ENCODE assay signal across 18 cellular contexts in genomic region chr7:155755026-155755425, GRCh38. TPM values are rescaled to one million over a fixed set of nuclear protein-coding genes. Genes with fewer than 3 reads are reported as not detected.
DNase-seq lines count a peak whose midpoint lies in the region; ATAC-seq and TF ChIP-seq lines count a peak whose summit lies in the region.
"Had no signal": no experiment of that assay in that cellular context is flagged by ENCODE, and none has a peak within 500 bp of the region (broad histone marks: within the 10 kb centered on the region; RNA-seq: fewer than 3 reads in every experiment).

No MANE protein-coding gene starts in this region.

- no peak for TF ChIP-seq CTCF in CD8-positive, alpha-beta T cell (IDR thresholded peaks at IDR 0.05)
- TF ChIP-seq CTCF in mesothelial cell of epicardium (IDR thresholded peaks at IDR 0.05; ENCODE audit: unreplicated experiment), result no peak

- no peak overlapping the region for H3K27ac ChIP-seq in CD4-positive, CD25-positive, alpha-beta regulatory T cell (ENCODE audit: insufficient read depth, low read length, poor library complexity, severe bottlenecking)
- H3K27ac ChIP-seq in CD8-positive, alpha-beta T cell (ENCODE audit: low read depth, low read length), result no peak overlapping the region
- H3K27ac ChIP-seq: SK-N-MC had no signal

- H3K4me1 Mint-ChIP-seq in CD4-positive, CD25-positive, alpha-beta regulatory T cell, result peaks cover 37 to 66% (median 61%) of the 10 kb centered on the region in 4 donors
- H3K4me1 Mint-ChIP-seq in CD8-positive, alpha-beta T cell (ENCODE audit: low read depth), result peaks cover 64% of the 10 kb centered on the region
- peaks cover 46% of the 10 kb centered on the region for H3K4me1 Mint-ChIP-seq in T-helper 17 cell
- H3K4me1 Mint-ChIP-seq in mesothelial cell of epicardium, result peaks cover 25% of the 10 kb centered on the region

- DNase-seq in CD4-positive, CD25-positive, alpha-beta regulatory T cell, result no peak
- DNase-seq in CD8-positive, alpha-beta T cell, result no peak
- DNase-seq in T-helper 17 cell (no peak), mesothelial cell of epicardium (ENCODE audit: low spot score in 2 of 2, unreplicated experiment in 2 of 2) (no peak), mesenteric fat pad (ENCODE audit: low spot score) (no peak), Kasumi-1 (lab: John Stamatoyannopoulos, UW) (no peak)
- no peak for DNase-seq in activated CD4-positive, alpha-beta T cell treated with anti-CD3 and anti-CD28 coated beads for 1 hour
- DNase-seq: COR-L47, DMS153, IMR-90, NCI-H1417 treated with DMSO at 0.1 percent for 48 hours, NCI-H2029, NCI-H2227 treated with DMSO at 0.1 percent for 48 hours, PC-3 had no signal

- intact Hi-C loops in CD8-positive, alpha-beta T cell (cut with DNase I, micrococcal nuclease), result no loop called here

- peaks cover 27% of the 10 kb centered on the region for H3K36me3 Mint-ChIP-seq in CD4-positive, CD25-positive, alpha-beta regulatory T cell
- H3K36me3 Mint-ChIP-seq in CD8-positive, alpha-beta T cell, result peaks cover 54% of the 10 kb centered on the region
- peaks cover 2% of the 10 kb centered on the region for H3K36me3 Mint-ChIP-seq in T-helper 17 cell (ENCODE audit: low read depth)
- peaks cover 24% of the 10 kb centered on the region for H3K36me3 Mint-ChIP-seq in mesothelial cell of epicardium

- ATAC-seq in CD4-positive, CD25-positive, alpha-beta regulatory T cell (ENCODE audit: low read depth in 2 of 2), result no peak
- ATAC-seq in CD8-positive, alpha-beta T cell, result no peak
- ATAC-seq in T-helper 17 cell, result no peak
- ATAC-seq: PC-3 had no signal

- no peaks in the 10 kb centered on the region for H3K27me3 Mint-ChIP-seq in CD4-positive, CD25-positive, alpha-beta regulatory T cell
- H3K27me3 Mint-ChIP-seq in CD8-positive, alpha-beta T cell (ENCODE audit: low read depth), result no peaks in the 10 kb centered on the region
- H3K27me3 Mint-ChIP-seq in T-helper 17 cell (no peaks in the 10 kb centered on the region), mesothelial cell of epicardium (ENCODE audit: low read depth) (no peaks in the 10 kb centered on the region)

- no peaks in the 10 kb centered on the region for H3K9me3 ChIP-seq in CD4-positive, CD25-positive, alpha-beta regulatory T cell (ENCODE audit: control insufficient read depth in 2 of 2, low read length in 2 of 2)
- no peaks in the 10 kb centered on the region for H3K9me3 ChIP-seq in CD8-positive, alpha-beta T cell (ENCODE audit: low read length)
- no peaks in the 10 kb centered on the region for H3K9me3 ChIP-seq in T-helper 17 cell (ENCODE audit: control insufficient read depth, low read length, poor library complexity, severe bottlenecking)
- H3K9me3 ChIP-seq: HAP-1 had no signal

- CTCF ChIA-PET in CD8-positive, alpha-beta T cell (lab: Charles Lee), result interaction anchor here (1.0 to 1.4 kb wide), 3 partner anchors 14 to 156 kb away, joined by 4 to 5 read pairs (median 4); no protein-coding TSS in a partner anchor

- peak overlapping the region; percentile 22 to 69 (median 42) for H3K27ac Mint-ChIP-seq in CD4-positive, CD25-positive, alpha-beta regulatory T cell
- peak overlapping the region; percentile 28 for H3K27ac Mint-ChIP-seq in CD8-positive, alpha-beta T cell
- H3K27ac Mint-ChIP-seq in T-helper 17 cell (peak overlapping the region; percentile 47), mesothelial cell of epicardium (peak overlapping the region; percentile 9)

- peaks cover 14% of the 10 kb centered on the region for H3K4me1 ChIP-seq in CD4-positive, CD25-positive, alpha-beta regulatory T cell (ENCODE audit: control insufficient read depth, insufficient read depth, low read length, poor library complexity, severe bottlenecking)
- peaks cover 32% of the 10 kb centered on the region for H3K4me1 ChIP-seq in CD8-positive, alpha-beta T cell (ENCODE audit: insufficient read depth, low read length)

- H3K36me3 ChIP-seq in CD4-positive, CD25-positive, alpha-beta regulatory T cell (ENCODE audit: control insufficient read depth, insufficient read depth, low read length), result peaks cover 36% of the 10 kb centered on the region
- no peaks in the 10 kb centered on the region for H3K36me3 ChIP-seq in CD8-positive, alpha-beta T cell (ENCODE audit: insufficient read depth, low read length)

- no peaks in the 10 kb centered on the region for H3K9me3 Mint-ChIP-seq in CD4-positive, CD25-positive, alpha-beta regulatory T cell
- H3K9me3 Mint-ChIP-seq in CD8-positive, alpha-beta T cell, result no peaks in the 10 kb centered on the region
- peaks cover 3% of the 10 kb centered on the region for H3K9me3 Mint-ChIP-seq in mesothelial cell of epicardium

- no peak overlapping the region for H3K4me3 ChIP-seq in CD4-positive, CD25-positive, alpha-beta regulatory T cell (ENCODE audit: low read depth, low read length)
- H3K4me3 ChIP-seq in CD8-positive, alpha-beta T cell (ENCODE audit: low read depth, low read length), result no peak overlapping the region
- H3K4me3 ChIP-seq: HAP-1, SK-N-MC had no signal

- H3K27me3 ChIP-seq in CD4-positive, CD25-positive, alpha-beta regulatory T cell (ENCODE audit: control insufficient read depth, insufficient read depth, low read length), result no peaks in the 10 kb centered on the region
- H3K27me3 ChIP-seq in CD8-positive, alpha-beta T cell (ENCODE audit: insufficient read depth, low read length), result no peaks in the 10 kb centered on the region

- POLR2A ChIA-PET in CD8-positive, alpha-beta T cell (lab: Charles Lee), result interaction anchor here (0.5 kb wide), 1 partner anchor 13 kb away, joined by 3 read pairs; no protein-coding TSS in a partner anchor

- H3K4me3 Mint-ChIP-seq in CD4-positive, CD25-positive, alpha-beta regulatory T cell, result no peak overlapping the region
- H3K4me3 Mint-ChIP-seq in CD8-positive, alpha-beta T cell, result no peak overlapping the region
- H3K4me3 Mint-ChIP-seq in T-helper 17 cell (no peak overlapping the region), mesothelial cell of epicardium (no peak overlapping the region)

RNA-seq across cellular contexts. Expression of gene SHH, which starts 57.2 kb away (rescaled TPM):
- not detected for total RNA-seq in CD4-positive, CD25-positive, alpha-beta regulatory T cell
- polyA plus RNA-seq in CD4-positive, CD25-positive, alpha-beta regulatory T cell, result under 1 TPM in 2 of 4 donors, not detected in 2; 0.06 to 0.32 TPM
- not detected for total RNA-seq in CD8-positive, alpha-beta T cell
- not detected for total RNA-seq in T-helper 17 cell
- total RNA-seq in mesothelial cell of epicardium, result 0.58 to 0.75 TPM (median 0.73 TPM) in 3 replicates
- not detected for total RNA-seq in mesenteric fat pad
- total RNA-seq: LHCN-M2 had no signal
- polyA plus RNA-seq: BJ had no signal
